Comparison of ENCODE assay signal across 1 cellular context in genomic region chr2:71882949-71883472, GRCh38.
TF ChIP-seq lines count a peak whose summit lies in the region.

No MANE protein-coding gene starts in this region.

TF ChIP-seq in HepG2, 621 proteins besides CTCF, POLR2A, EP300 and RAD21 (continued from another document and continues in another):
- TF ChIP-seq, protein P1, sequence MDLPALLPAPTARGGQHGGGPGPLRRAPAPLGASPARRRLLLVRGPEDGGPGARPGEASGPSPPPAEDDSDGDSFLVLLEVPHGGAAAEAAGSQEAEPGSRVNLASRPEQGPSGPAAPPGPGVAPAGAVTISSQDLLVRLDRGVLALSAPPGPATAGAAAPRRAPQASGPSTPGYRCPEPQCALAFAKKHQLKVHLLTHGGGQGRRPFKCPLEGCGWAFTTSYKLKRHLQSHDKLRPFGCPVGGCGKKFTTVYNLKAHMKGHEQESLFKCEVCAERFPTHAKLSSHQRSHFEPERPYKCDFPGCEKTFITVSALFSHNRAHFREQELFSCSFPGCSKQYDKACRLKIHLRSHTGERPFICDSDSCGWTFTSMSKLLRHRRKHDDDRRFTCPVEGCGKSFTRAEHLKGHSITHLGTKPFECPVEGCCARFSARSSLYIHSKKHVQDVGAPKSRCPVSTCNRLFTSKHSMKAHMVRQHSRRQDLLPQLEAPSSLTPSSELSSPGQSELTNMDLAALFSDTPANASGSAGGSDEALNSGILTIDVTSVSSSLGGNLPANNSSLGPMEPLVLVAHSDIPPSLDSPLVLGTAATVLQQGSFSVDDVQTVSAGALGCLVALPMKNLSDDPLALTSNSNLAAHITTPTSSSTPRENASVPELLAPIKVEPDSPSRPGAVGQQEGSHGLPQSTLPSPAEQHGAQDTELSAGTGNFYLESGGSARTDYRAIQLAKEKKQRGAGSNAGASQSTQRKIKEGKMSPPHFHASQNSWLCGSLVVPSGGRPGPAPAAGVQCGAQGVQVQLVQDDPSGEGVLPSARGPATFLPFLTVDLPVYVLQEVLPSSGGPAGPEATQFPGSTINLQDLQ (CRISPR knock-in tag; IDR thresholded peaks at IDR 0.05) = no peak
- TF ChIP-seq KDM1A (CRISPR knock-in tag; IDR thresholded peaks at IDR 0.05) (peak; percentile 96), KLF11 (CRISPR knock-in tag; IDR thresholded peaks at IDR 0.05) (0 out of 2 replicates have a peak, but pooled peaks have one; percentile 42), ZNF616 (CRISPR knock-in tag; IDR thresholded peaks at IDR 0.05; ENCODE audit: low read depth) (no peak), REPIN1 (CRISPR knock-in tag; IDR thresholded peaks at IDR 0.05; ENCODE audit: borderline replicate concordance, low read depth) (peak; percentile 77; the same call in 1 of the 2 replicates), MLLT10 (CRISPR knock-in tag; IDR thresholded peaks at IDR 0.05) (no peak), ZNF251 (CRISPR knock-in tag; IDR thresholded peaks at IDR 0.05) (no peak), CSRNP1 (CRISPR knock-in tag; IDR thresholded peaks at IDR 0.05) (no peak), SATB2 (CRISPR knock-in tag; IDR thresholded peaks at IDR 0.05) (no peak), CBX5 (CRISPR knock-in tag; IDR thresholded peaks at IDR 0.05; ENCODE audit: borderline replicate concordance) (peak; percentile 99), SKIL (CRISPR knock-in tag; IDR thresholded peaks at IDR 0.05; ENCODE audit: borderline replicate concordance) (peak; percentile 93), DNMT3B (CRISPR knock-in tag; conservative IDR thresholded peaks at IDR 0.05) (peak; percentile 79; the same call in 1 of the 2 replicates), IKZF4 (CRISPR knock-in tag; IDR thresholded peaks at IDR 0.05; ENCODE audit: borderline replicate concordance, low read depth, not compliant biosample characterization) (peak; percentile 85), ZNF253 (CRISPR knock-in tag; IDR thresholded peaks at IDR 0.05; ENCODE audit: borderline replicate concordance) (0 out of 2 replicates have a peak, but pooled peaks have one; percentile 48), NR0B2 (CRISPR knock-in tag; IDR thresholded peaks at IDR 0.05) (no peak), ZNF737 (CRISPR knock-in tag; IDR thresholded peaks at IDR 0.05; ENCODE audit: borderline replicate concordance) (no peak), ZNF34 (CRISPR knock-in tag; IDR thresholded peaks at IDR 0.05; ENCODE audit: borderline replicate concordance) (no peak), THAP11 (CRISPR knock-in tag; IDR thresholded peaks at IDR 0.05) (peak; percentile 85), GLI4 (CRISPR knock-in tag; IDR thresholded peaks at IDR 0.05; ENCODE audit: borderline replicate concordance) (no peak), ZNF333 (CRISPR knock-in tag; IDR thresholded peaks at IDR 0.05; ENCODE audit: borderline replicate concordance) (no peak), ZNF432 (CRISPR knock-in tag; IDR thresholded peaks at IDR 0.05; ENCODE audit: borderline replicate concordance) (no peak), ZNF777 (CRISPR knock-in tag; IDR thresholded peaks at IDR 0.05) (no peak), HDAC1 (CRISPR knock-in tag; IDR thresholded peaks at IDR 0.05) (peak; percentile 93), ZFP36L1 (CRISPR knock-in tag; IDR thresholded peaks at IDR 0.05) (peak; percentile 83; the same call in 1 of the 2 replicates), BHLHE40 (IDR thresholded peaks at IDR 0.05; ENCODE audit: low read length) (0 out of 2 replicates have a peak, but pooled peaks have one; percentile 22), ATF7 (IDR thresholded peaks at IDR 0.05) (peak; percentile 27; the same call in 1 of the 2 replicates), ATF7 (CRISPR knock-in tag; IDR thresholded peaks at IDR 0.05) (peak; percentile 29), MTF2 (CRISPR knock-in tag; IDR thresholded peaks at IDR 0.05; ENCODE audit: borderline replicate concordance) (peak; percentile 76; the same call in 1 of the 2 replicates), NR2C2 (CRISPR knock-in tag; IDR thresholded peaks at IDR 0.05; ENCODE audit: borderline replicate concordance) (peak; percentile 87), THAP8 (CRISPR knock-in tag; IDR thresholded peaks at IDR 0.05; ENCODE audit: borderline replicate concordance) (no peak), ZNF546 (CRISPR knock-in tag; conservative IDR thresholded peaks at IDR 0.05) (no peak), GPBP1L1 (CRISPR knock-in tag; IDR thresholded peaks at IDR 0.05) (no peak), ZBTB25 (CRISPR knock-in tag; IDR thresholded peaks at IDR 0.05) (peak; percentile 89), ZNF678 (CRISPR knock-in tag; IDR thresholded peaks at IDR 0.05) (no peak), ZNF430 (CRISPR knock-in tag; IDR thresholded peaks at IDR 0.05) (peak; percentile 92; the same call in 1 of the 2 replicates), PHF5A (CRISPR knock-in tag; IDR thresholded peaks at IDR 0.05; ENCODE audit: low read depth, unreplicated experiment) (peak; percentile 88), ZNF570 (CRISPR knock-in tag; IDR thresholded peaks at IDR 0.05; ENCODE audit: borderline replicate concordance) (no peak), ZNF552 (CRISPR knock-in tag; IDR thresholded peaks at IDR 0.05; ENCODE audit: borderline replicate concordance) (no peak), RARG (CRISPR knock-in tag; IDR thresholded peaks at IDR 0.05; ENCODE audit: low read depth) (no peak), IRF9 (CRISPR knock-in tag; IDR thresholded peaks at IDR 0.05; ENCODE audit: borderline replicate concordance) (no peak; the same call in 1 of the 2 replicates), MED8 (CRISPR knock-in tag; IDR thresholded peaks at IDR 0.05; ENCODE audit: insufficient replicate concordance) (no peak), SNAPC2 (CRISPR knock-in tag; IDR thresholded peaks at IDR 0.05) (no peak), MTF1 (CRISPR knock-in tag; IDR thresholded peaks at IDR 0.05) (no peak)
- TF ChIP-seq, protein P2, sequence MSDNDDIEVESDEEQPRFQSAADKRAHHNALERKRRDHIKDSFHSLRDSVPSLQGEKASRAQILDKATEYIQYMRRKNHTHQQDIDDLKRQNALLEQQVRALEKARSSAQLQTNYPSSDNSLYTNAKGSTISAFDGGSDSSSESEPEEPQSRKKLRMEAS (IDR thresholded peaks at IDR 0.05) = peak; percentile 81
- TF ChIP-seq, protein P3, sequence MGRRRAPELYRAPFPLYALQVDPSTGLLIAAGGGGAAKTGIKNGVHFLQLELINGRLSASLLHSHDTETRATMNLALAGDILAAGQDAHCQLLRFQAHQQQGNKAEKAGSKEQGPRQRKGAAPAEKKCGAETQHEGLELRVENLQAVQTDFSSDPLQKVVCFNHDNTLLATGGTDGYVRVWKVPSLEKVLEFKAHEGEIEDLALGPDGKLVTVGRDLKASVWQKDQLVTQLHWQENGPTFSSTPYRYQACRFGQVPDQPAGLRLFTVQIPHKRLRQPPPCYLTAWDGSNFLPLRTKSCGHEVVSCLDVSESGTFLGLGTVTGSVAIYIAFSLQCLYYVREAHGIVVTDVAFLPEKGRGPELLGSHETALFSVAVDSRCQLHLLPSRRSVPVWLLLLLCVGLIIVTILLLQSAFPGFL (CRISPR knock-in tag; IDR thresholded peaks at IDR 0.05) = no peak
- TF ChIP-seq, protein P4, sequence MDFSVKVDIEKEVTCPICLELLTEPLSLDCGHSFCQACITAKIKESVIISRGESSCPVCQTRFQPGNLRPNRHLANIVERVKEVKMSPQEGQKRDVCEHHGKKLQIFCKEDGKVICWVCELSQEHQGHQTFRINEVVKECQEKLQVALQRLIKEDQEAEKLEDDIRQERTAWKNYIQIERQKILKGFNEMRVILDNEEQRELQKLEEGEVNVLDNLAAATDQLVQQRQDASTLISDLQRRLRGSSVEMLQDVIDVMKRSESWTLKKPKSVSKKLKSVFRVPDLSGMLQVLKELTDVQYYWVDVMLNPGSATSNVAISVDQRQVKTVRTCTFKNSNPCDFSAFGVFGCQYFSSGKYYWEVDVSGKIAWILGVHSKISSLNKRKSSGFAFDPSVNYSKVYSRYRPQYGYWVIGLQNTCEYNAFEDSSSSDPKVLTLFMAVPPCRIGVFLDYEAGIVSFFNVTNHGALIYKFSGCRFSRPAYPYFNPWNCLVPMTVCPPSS (IDR thresholded peaks at IDR 0.05) = no peak
- TF ChIP-seq, protein P5, sequence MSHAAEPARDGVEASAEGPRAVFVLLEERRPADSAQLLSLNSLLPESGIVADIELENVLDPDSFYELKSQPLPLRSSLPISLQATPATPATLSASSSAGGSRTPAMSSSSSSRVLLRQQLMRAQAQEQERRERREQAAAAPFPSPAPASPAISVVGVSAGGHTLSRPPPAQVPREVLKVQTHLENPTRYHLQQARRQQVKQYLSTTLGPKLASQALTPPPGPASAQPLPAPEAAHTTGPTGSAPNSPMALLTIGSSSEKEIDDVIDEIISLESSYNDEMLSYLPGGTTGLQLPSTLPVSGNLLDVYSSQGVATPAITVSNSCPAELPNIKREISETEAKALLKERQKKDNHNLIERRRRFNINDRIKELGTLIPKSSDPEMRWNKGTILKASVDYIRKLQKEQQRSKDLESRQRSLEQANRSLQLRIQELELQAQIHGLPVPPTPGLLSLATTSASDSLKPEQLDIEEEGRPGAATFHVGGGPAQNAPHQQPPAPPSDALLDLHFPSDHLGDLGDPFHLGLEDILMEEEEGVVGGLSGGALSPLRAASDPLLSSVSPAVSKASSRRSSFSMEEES (CRISPR knock-in tag; IDR thresholded peaks at IDR 0.05) = peak; percentile 71
- TF ChIP-seq, protein P6, sequence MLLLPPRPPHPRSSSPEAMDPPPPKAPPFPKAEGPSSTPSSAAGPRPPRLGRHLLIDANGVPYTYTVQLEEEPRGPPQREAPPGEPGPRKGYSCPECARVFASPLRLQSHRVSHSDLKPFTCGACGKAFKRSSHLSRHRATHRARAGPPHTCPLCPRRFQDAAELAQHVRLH (CRISPR knock-in tag; IDR thresholded peaks at IDR 0.05; ENCODE audit: borderline replicate concordance, low read depth) = peak; percentile 62; the same call in 1 of the 2 replicates
- TF ChIP-seq, protein P7, sequence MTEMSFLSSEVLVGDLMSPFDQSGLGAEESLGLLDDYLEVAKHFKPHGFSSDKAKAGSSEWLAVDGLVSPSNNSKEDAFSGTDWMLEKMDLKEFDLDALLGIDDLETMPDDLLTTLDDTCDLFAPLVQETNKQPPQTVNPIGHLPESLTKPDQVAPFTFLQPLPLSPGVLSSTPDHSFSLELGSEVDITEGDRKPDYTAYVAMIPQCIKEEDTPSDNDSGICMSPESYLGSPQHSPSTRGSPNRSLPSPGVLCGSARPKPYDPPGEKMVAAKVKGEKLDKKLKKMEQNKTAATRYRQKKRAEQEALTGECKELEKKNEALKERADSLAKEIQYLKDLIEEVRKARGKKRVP (CRISPR knock-in tag; IDR thresholded peaks at IDR 0.05) = peak in 1 of 2 experiments; percentile 83; a peak in 2 of 4 replicates
